Comparison of ENCODE assay signal across 30 cellular contexts in the genomic region with DNA sequence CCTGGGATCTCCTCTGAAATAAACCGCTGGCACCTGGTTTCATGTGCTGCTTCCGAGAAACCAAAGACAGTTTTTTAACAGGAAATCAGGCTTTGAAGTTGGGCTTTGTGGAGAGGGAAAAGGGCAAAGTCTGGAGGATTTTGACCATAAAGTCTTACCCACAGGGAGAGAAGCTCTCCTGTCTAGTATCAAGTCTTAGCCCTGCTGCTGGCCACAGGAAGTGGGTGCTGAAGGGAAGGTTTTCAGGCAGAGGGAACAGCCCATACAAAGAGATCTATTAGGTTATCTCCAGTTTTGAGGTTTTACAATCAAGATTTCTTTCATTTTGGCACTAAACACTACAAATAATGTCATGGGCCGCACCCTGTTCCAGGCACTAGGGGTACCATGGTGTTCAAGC. TPM values are rescaled to one million over a fixed set of nuclear protein-coding genes. Genes with fewer than 3 reads are reported as not detected.
"Had no signal": no experiment of that assay in that cellular context is flagged by ENCODE, and none has a peak within 500 bp of the region (broad histone marks: within the 10 kb centered on the region; RNA-seq: fewer than 3 reads in every experiment).

No MANE protein-coding gene starts in this region.

- H3K4me1 ChIP-seq: foreskin keratinocyte, gastroesophageal sphincter, pancreas, suprapubic skin, upper lobe of right lung, uterus had no signal

- H3K79me2 ChIP-seq: hepatocyte had no signal

- H3K27me3 ChIP-seq: foreskin keratinocyte, gastroesophageal sphincter, heart left ventricle, hepatocyte, neutrophil, pancreas, right atrium auricular region, suprapubic skin, transverse colon, upper lobe of right lung, uterus had no signal

- FAIRE-seq: endometrium, islet of Langerhans, pancreas had no signal

- H3K4me3 Mint-ChIP-seq: effector memory CD8-positive, alpha-beta T cell; natural killer cell treated with Interleukin-12 subunit alpha and Interleukin-12 subunit beta and Interleukin-15 and Interleukin-18, amount 100 ng/mL, for 72 hours; neural crest cell; stimulated activated naive CD8-positive, alpha-beta T cell treated with anti-CD3 and anti-CD28 coated beads, Interleukin-15, amount 100 ng/mL, for 72 hours had no signal

- H3K4me1 Mint-ChIP-seq: neural crest cell; stimulated activated naive CD8-positive, alpha-beta T cell treated with anti-CD3 and anti-CD28 coated beads, Interleukin-15, amount 100 ng/mL, for 72 hours had no signal

- H3K4me3 ChIP-seq: gastroesophageal sphincter, heart left ventricle, hepatocyte, left ventricle myocardium inferior, lower lobe of right lung, pancreas, right atrium auricular region, smooth muscle cell, suprapubic skin, transverse colon, upper lobe of right lung, uterus had no signal

- H3K4me2 ChIP-seq: hepatocyte, smooth muscle cell had no signal

- H3K36me3 ChIP-seq: gastroesophageal sphincter, heart left ventricle, left ventricle myocardium inferior, lower lobe of right lung, neutrophil, pancreas, right atrium auricular region, suprapubic skin, transverse colon, upper lobe of right lung, uterus had no signal

- H3K27ac ChIP-seq: foreskin keratinocyte, gastroesophageal sphincter, heart left ventricle, hepatocyte, left ventricle myocardium inferior, lower lobe of right lung, neutrophil, pancreas, right atrium auricular region, suprapubic skin, transverse colon, upper lobe of right lung, uterus had no signal

- H2AFZ ChIP-seq: hepatocyte had no signal

- H3K9me3 ChIP-seq: gastroesophageal sphincter, heart left ventricle, left ventricle myocardium inferior, lower lobe of right lung, neutrophil, pancreas, right atrium auricular region, suprapubic skin, transverse colon, upper lobe of right lung, uterus had no signal

- H3K9me3 Mint-ChIP-seq: effector memory CD8-positive, alpha-beta T cell; natural killer cell treated with Interleukin-12 subunit alpha and Interleukin-12 subunit beta and Interleukin-15 and Interleukin-18, amount 100 ng/mL, for 72 hours; neural crest cell; stimulated activated naive CD8-positive, alpha-beta T cell treated with anti-CD3 and anti-CD28 coated beads, Interleukin-15, amount 100 ng/mL, for 72 hours had no signal

- DNase-seq: cortex of kidney; effector memory CD8-positive, alpha-beta T cell; foreskin keratinocyte; heart left ventricle; left cardiac atrium; left ventricle myocardium inferior; lower lobe of right lung; pancreas; stimulated activated CD4-positive, alpha-beta T cell treated with anti-CD3 and anti-CD28 coated beads, Interleukin-12 subunit alpha, Interleukin-12 subunit beta, amount 100 ng/mL, for 4 hours; stimulated activated CD4-positive, alpha-beta T cell treated with anti-CD3 and anti-CD28 coated beads, Interleukin-1b, Interleukin-23, amount 100 ng/mL, for 48 hours; stimulated activated CD4-positive, alpha-beta T cell treated with anti-CD3 and anti-CD28 coated beads, Interleukin-4, amount 100 ng/mL, for 1 hour; stimulated activated CD8-positive, alpha-beta memory T cell treated with anti-CD3 and anti-CD28 coated beads, Interleukin-4, amount 100 ng/mL, for 48 hours; stimulated activated naive CD4-positive, alpha-beta T cell; stimulated activated naive CD8-positive, alpha-beta T cell treated with anti-CD3 and anti-CD28 coated beads, Interleukin-15, amount 100 ng/mL, for 72 hours; transverse colon; upper lobe of right lung; uterus had no signal

- H3K27ac Mint-ChIP-seq: effector memory CD8-positive, alpha-beta T cell; stimulated activated naive CD8-positive, alpha-beta T cell treated with anti-CD3 and anti-CD28 coated beads, Interleukin-15, amount 100 ng/mL, for 72 hours had no signal

- H3K36me3 Mint-ChIP-seq: natural killer cell treated with Interleukin-12 subunit alpha and Interleukin-12 subunit beta and Interleukin-15 and Interleukin-18, amount 100 ng/mL, for 72 hours had no signal

- ATAC-seq: effector memory CD8-positive, alpha-beta T cell; foreskin keratinocyte; gastroesophageal sphincter; heart left ventricle; left cardiac atrium; lower lobe of right lung; pancreas; sciatic nerve; upper lobe of right lung had no signal

RNA-seq across cellular contexts. Expression of a gene that starts 29.3 kb away (rescaled TPM):
- total RNA-seq: foreskin keratinocyte; kidney epithelial cell; natural killer cell treated with Interleukin-12 subunit alpha and Interleukin-12 subunit beta and Interleukin-15 and Interleukin-18, amount 100 ng/mL, for 72 hours; neural crest cell; pulmonary artery endothelial cell; right atrium auricular region had no signal
- polyA plus RNA-seq: foreskin keratinocyte, smooth muscle cell had no signal
